ENCODE assay signal across 12 cellular contexts in genomic region chr5:167261309-167262100, GRCh38.
A peak's percentile ranks its signal among the peaks of the same experiment; 100 is the strongest.
DNase-seq lines count a peak whose midpoint lies in the region; ATAC-seq, FAIRE-seq and TF ChIP-seq lines count a peak whose summit lies in the region.
"Had no signal": no experiment of that assay in that cellular context is flagged by ENCODE, and none has a peak within 500 bp of the region (broad histone marks: within the 10 kb centered on the region; RNA-seq: fewer than 3 reads in every experiment).

No MANE protein-coding gene starts in this region.

- no peaks in the 10 kb centered on the region for H3K27me3 ChIP-seq in foreskin keratinocyte

- peak; percentile 23 for FAIRE-seq in H54 (lab: Jason Lieb, UNC)
- FAIRE-seq: GM19239 had no signal

- ATAC-seq in foreskin keratinocyte: peak; percentile 62
- no peak for ATAC-seq in left ventricle myocardium superior
- ATAC-seq in HG02840 (IDR thresholded peaks at IDR 0.05; ENCODE audit: low FRiP score, unreplicated experiment): no peak

- H3K4me1 ChIP-seq in foreskin keratinocyte: no peaks in the 10 kb centered on the region

- intact Hi-C loops in left ventricle myocardium superior (cut with micrococcal nuclease): no loop called here

- DNase-seq in AG08395 (ENCODE audit: low spot score): peak; percentile 31
- DNase-seq in H54 (ENCODE audit: insufficient read length, low spot score): peak; percentile 11
- DNase-seq in RPMI8226: peak; percentile 20
- no peak for DNase-seq in foreskin keratinocyte
- no peak for DNase-seq in NCI-H2196 treated with DMSO at 0.1 percent for 48 hours (lab: John Stamatoyannopoulos, UW; ENCODE audit: unreplicated experiment)
- DNase-seq in activated CD4-positive, alpha-beta T cell treated with anti-CD3 and anti-CD28 coated beads for 4 hours: no peak
- no peak for DNase-seq in left ventricle myocardium superior
- DNase-seq: DMS79, islet precursor cell, NCI-H146 had no signal

- no peak overlapping the region for H3K27ac ChIP-seq in foreskin keratinocyte

- TF ChIP-seq POLR2A in H54 (IDR thresholded peaks at IDR 0.05; ENCODE audit: low read depth, low read length): no peak

- TF ChIP-seq CTCF in foreskin keratinocyte (conservative IDR thresholded peaks at IDR 0.05): peak; percentile 61

Comparison
In these comparisons a context has a peak if more than half of its experiments do, and no peak if none do; other contexts are left out.
1. DNase-seq: peak in AG08395 (single experiment), H54 (single experiment) and RPMI8226 (single experiment); none in foreskin keratinocyte (0 of 2), NCI-H2196 treated with DMSO at 0.1 percent for 48 hours (single experiment), activated CD4-positive, alpha-beta T cell treated with anti-CD3 and anti-CD28 coated beads for 4 hours (0 of 2) and left ventricle myocardium superior (single experiment).